23 cellular contexts compared by ENCODE assay signal in the genomic region with DNA sequence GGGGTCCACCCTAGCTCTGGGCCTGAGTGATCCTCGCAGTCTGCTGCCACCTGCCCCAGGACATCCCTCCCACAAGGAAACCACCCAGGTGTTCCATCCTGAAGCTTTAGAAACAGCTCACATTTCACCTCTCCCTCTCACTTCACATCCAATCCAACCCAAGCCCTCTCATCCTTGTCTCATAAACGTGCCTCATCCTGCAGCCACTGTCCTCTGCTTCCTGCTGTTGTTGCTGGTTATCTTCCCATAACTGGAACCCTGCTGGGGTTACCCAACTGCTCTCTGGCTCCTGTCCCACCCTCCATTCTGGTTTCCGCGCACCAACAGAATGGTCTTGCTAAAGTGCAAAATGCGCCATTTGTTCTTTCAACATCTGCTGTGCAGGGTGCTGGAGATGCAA. TPM values are rescaled to one million over a fixed set of nuclear protein-coding genes. Genes with fewer than 3 reads are reported as not detected.
DNase-seq lines count a peak whose midpoint lies in the region; ATAC-seq, FAIRE-seq and TF ChIP-seq lines count a peak whose summit lies in the region.
"Had no signal": no experiment of that assay in that cellular context is flagged by ENCODE, and none has a peak within 500 bp of the region (broad histone marks: within the 10 kb centered on the region; RNA-seq: fewer than 3 reads in every experiment).

No MANE protein-coding gene starts in this region.

- peak; percentile 13 for FAIRE-seq in bronchial epithelial cell (lab: Jason Lieb, UNC)
- FAIRE-seq: GM18507, GM19239, H54, HepG2, K562 had no signal

- H3K4me3 ChIP-seq in HEK293 (ENCODE audit: low read depth, low read length), result no peak overlapping the region
- H3K4me3 ChIP-seq in bronchial epithelial cell (ENCODE audit: low read depth, low read length), result no peak overlapping the region
- H3K4me3 ChIP-seq: K562, MG63, Peyer's patch had no signal

- no peaks in the 10 kb centered on the region for H3K27me3 ChIP-seq in bronchial epithelial cell (ENCODE audit: control insufficient read depth, insufficient read depth, low read length)
- H3K27me3 ChIP-seq: MG63, Peyer's patch had no signal

- CTCF ChIA-PET in HEK293 (lab: Yijun Ruan, JAX), result interaction anchor here (0.7 kb wide), 1 partner anchor 316 kb away, joined by 3 read pairs; no protein-coding TSS in a partner anchor

- H3K36me3 ChIP-seq in HEK293 (ENCODE audit: control insufficient read depth in 2 of 2, insufficient read depth in 1 of 2, low read length in 2 of 2) (no peaks in the 10 kb centered on the region), bronchial epithelial cell (ENCODE audit: control insufficient read depth, insufficient read depth, low read length) (no peaks in the 10 kb centered on the region)
- H3K36me3 ChIP-seq: MG63, Peyer's patch had no signal

- POLR2A ChIA-PET in HEK293 (lab: Yijun Ruan, JAX), result no interaction called here

- TF ChIP-seq CTCF in HEK293 (tag by site-specific recombination; IDR thresholded peaks at IDR 0.05), result no peak
- no peak for TF ChIP-seq CTCF in bronchial epithelial cell (IDR thresholded peaks at IDR 0.05; ENCODE audit: insufficient read depth, low read length, severe bottlenecking)

- H3K27ac ChIP-seq in HEK293 (ENCODE audit: extremely low read depth, low read depth, low read length), result no peak overlapping the region
- H3K27ac ChIP-seq: HL-60, Peyer's patch had no signal

- H3K4me1 ChIP-seq in HEK293 (ENCODE audit: control insufficient read depth, insufficient read depth, low read length), result no peaks in the 10 kb centered on the region
- H3K4me1 ChIP-seq: Caco-2, Peyer's patch had no signal

- no peak for ATAC-seq in HG02623 (IDR thresholded peaks at IDR 0.05; ENCODE audit: unreplicated experiment)
- ATAC-seq in GM18870 (IDR thresholded peaks at IDR 0.05; ENCODE audit: unreplicated experiment), result no peak
- ATAC-seq: HepG2, K562, SK-N-SH treated with all-trans-retinoic acid at 6 μM for 48 hours had no signal

- no peaks in the 10 kb centered on the region for H3K9me3 ChIP-seq in HEK293 (ENCODE audit: control insufficient read depth, insufficient read depth, low read depth, low read length)
- H3K9me3 ChIP-seq: Caco-2, MG63, Peyer's patch had no signal

- peak; percentile 19 for DNase-seq in COR-L47 (lab: John Stamatoyannopoulos, UW)
- peak; percentile 28 for DNase-seq in NCI-H2171 (lab: John Stamatoyannopoulos, UW)
- DNase-seq in bronchial epithelial cell (ENCODE audit: low read depth), result no peak
- no peak for DNase-seq in activated CD4-positive, CD25-positive, alpha-beta regulatory T cell (lab: John Stamatoyannopoulos, UW)
- DNase-seq: Caco-2; CD4-positive, CD25-positive, alpha-beta regulatory T cell; DMS53; GDM1; MG63; NCI-H1048; NCI-H1436 treated with DMSO at 0.1 percent for 48 hours; NCI-H2081 treated with DMSO at 0.1 percent for 48 hours had no signal

TF ChIP-seq in HEK293, 187 proteins besides CTCF, POLR2A, EP300 and RAD21:
- no peak for TF ChIP-seq GLI2 (tag by site-specific recombination; IDR thresholded peaks at IDR 0.05; ENCODE audit: borderline replicate concordance, low read depth)
- TF ChIP-seq ZNF266 (tag by site-specific recombination; IDR thresholded peaks at IDR 0.05; ENCODE audit: low read depth), result no peak
- peak; percentile 62 for TF ChIP-seq ZIC2 (tag by site-specific recombination; IDR thresholded peaks at IDR 0.05)
- TF ChIP-seq ZSCAN30 (tag by site-specific recombination; IDR thresholded peaks at IDR 0.05), result no peak
- TF ChIP-seq GFI1B (tag by site-specific recombination; IDR thresholded peaks at IDR 0.05), result no peak

RNA-seq across cellular contexts. Expression of gene MTIF3, which starts 59.7 kb away (rescaled TPM):
- 30.5 and 48.9 TPM in 2 replicates for total RNA-seq in bronchial epithelial cell

Comparison
In these comparisons a context has a peak if more than half of its experiments do, and no peak if none do; other contexts are left out.
1. DNase-seq: peak in COR-L47 (single experiment) and NCI-H2171 (single experiment); none in bronchial epithelial cell (single experiment) and activated CD4-positive, CD25-positive, alpha-beta regulatory T cell (0 of 4).